25 cellular contexts compared by ENCODE assay signal in genomic region chr14:72717220-72717619, GRCh38.
A peak's percentile ranks its signal among the peaks of the same experiment; 100 is the strongest.
DNase-seq lines count a peak whose midpoint lies in the region; ATAC-seq and TF ChIP-seq lines count a peak whose summit lies in the region.
"Had no signal": no experiment of that assay in that cellular context is flagged by ENCODE, and none has a peak within 500 bp of the region (broad histone marks: within the 10 kb centered on the region; RNA-seq: fewer than 3 reads in every experiment).

No MANE protein-coding gene starts in this region.

- no peaks in the 10 kb centered on the region for H3K36me3 Mint-ChIP-seq in activated naive CD8-positive, alpha-beta T cell treated with anti-CD3 and anti-CD28 coated beads, Interleukin-2, amount 50 U/mL, for 24 hours (ENCODE audit: low read depth)
- H3K36me3 Mint-ChIP-seq in activated naive CD8-positive, alpha-beta T cell treated with anti-CD3 and anti-CD28 coated beads for 36 hours, result peaks cover 2% of the 10 kb centered on the region
- peaks cover 0 to 2% (median 0%) of the 10 kb centered on the region in 3 donors for H3K36me3 Mint-ChIP-seq in immature natural killer cell
- no peaks in the 10 kb centered on the region for H3K36me3 Mint-ChIP-seq in type B pancreatic cell
- H3K36me3 Mint-ChIP-seq: activated naive CD4-positive, alpha-beta T cell treated with anti-CD3 and anti-CD28 coated beads, Interleukin-2, amount 50 U/mL, for 72 hours had no signal

- DNase-seq in activated naive CD8-positive, alpha-beta T cell treated with anti-CD3 and anti-CD28 coated beads, Interleukin-2, amount 50 U/mL, for 24 hours, result no peak
- no peak for DNase-seq in activated naive CD8-positive, alpha-beta T cell treated with anti-CD3 and anti-CD28 coated beads for 36 hours
- DNase-seq in immature natural killer cell (peak in 2 of 3 donors; percentile 65 to 71), type B pancreatic cell (ENCODE audit: extremely low spot score, unreplicated experiment) (no peak), GM20000 (ENCODE audit: low spot score) (no peak)
- DNase-seq: ACHN; activated CD4-positive, CD25-positive, alpha-beta regulatory T cell; activated T-cell treated with anti-CD3 and anti-CD28 coated beads, Interleukin-2, amount 50 U/mL, for 1 hour; DND-41; GM23248; mammary epithelial cell; NCI-H1048; NCI-H1694 treated with DMSO at 0.1 percent for 48 hours; NCI-H2171; NCI-H524; NK-92 treated with Interleukin-12 subunit alpha and Interleukin-12 subunit beta, amount 100 ng/mL, for 24 hours; occipital lobe; SHP77 treated with DMSO at 0.1 percent for 48 hours; small intestine; stimulated activated CD4-positive, alpha-beta T cell treated with anti-CD3 and anti-CD28 coated beads, Interleukin-1b, Interleukin-23, amount 100 ng/mL, for 48 hours had no signal

- CTCF ChIA-PET in HEK293 (lab: Yijun Ruan, JAX), result interaction anchor here (0.5 kb wide), 1 partner anchor 133 kb away, joined by 3 read pairs; no protein-coding TSS in a partner anchor

- no peak for TF ChIP-seq CTCF in HEK293 (tag by site-specific recombination; IDR thresholded peaks at IDR 0.05)
- TF ChIP-seq CTCF in type B pancreatic cell (conservative IDR thresholded peaks at IDR 0.05), result no peak
- no peak for TF ChIP-seq CTCF in GM20000 (IDR thresholded peaks at IDR 0.05; ENCODE audit: extremely low read depth, missing control alignments)

- H3K4me3 Mint-ChIP-seq in activated naive CD8-positive, alpha-beta T cell treated with anti-CD3 and anti-CD28 coated beads, Interleukin-2, amount 50 U/mL, for 24 hours, result no peak overlapping the region
- H3K4me3 Mint-ChIP-seq in activated naive CD8-positive, alpha-beta T cell treated with anti-CD3 and anti-CD28 coated beads for 36 hours, result no peak overlapping the region
- H3K4me3 Mint-ChIP-seq in immature natural killer cell (peak overlapping the region; percentile 23 to 86 (median 61)), type B pancreatic cell (no peak overlapping the region)

- H3K27ac ChIP-seq in HEK293 (ENCODE audit: extremely low read depth, low read depth, low read length), result no peak overlapping the region
- H3K27ac ChIP-seq: C4-2B, GM23248, suprapubic skin had no signal

- H3K9me3 ChIP-seq in HEK293 (ENCODE audit: control insufficient read depth, insufficient read depth, low read depth, low read length), result no peaks in the 10 kb centered on the region
- H3K9me3 ChIP-seq: suprapubic skin had no signal

- peaks cover 43% of the 10 kb centered on the region for H3K4me1 Mint-ChIP-seq in activated naive CD8-positive, alpha-beta T cell treated with anti-CD3 and anti-CD28 coated beads, Interleukin-2, amount 50 U/mL, for 24 hours
- H3K4me1 Mint-ChIP-seq in activated naive CD8-positive, alpha-beta T cell treated with anti-CD3 and anti-CD28 coated beads for 36 hours, result peaks cover 30% of the 10 kb centered on the region
- peaks cover 70 to 94% of the 10 kb centered on the region in 2 donors for H3K4me1 Mint-ChIP-seq in immature natural killer cell
- H3K4me1 Mint-ChIP-seq in type B pancreatic cell (ENCODE audit: unreplicated experiment), result peaks cover 20% of the 10 kb centered on the region

- POLR2A ChIA-PET in HEK293 (lab: Yijun Ruan, JAX), result no interaction called here

- peaks cover 4% of the 10 kb centered on the region; the same call in 1 of the 2 replicates for H3K4me1 ChIP-seq in HEK293 (ENCODE audit: control insufficient read depth, insufficient read depth, low read length)

- H3K27me3 Mint-ChIP-seq in activated naive CD8-positive, alpha-beta T cell treated with anti-CD3 and anti-CD28 coated beads, Interleukin-2, amount 50 U/mL, for 24 hours, result no peaks in the 10 kb centered on the region
- no peaks in the 10 kb centered on the region for H3K27me3 Mint-ChIP-seq in activated naive CD8-positive, alpha-beta T cell treated with anti-CD3 and anti-CD28 coated beads for 36 hours
- H3K27me3 Mint-ChIP-seq in immature natural killer cell (ENCODE audit: low read depth in 3 of 3), result peaks cover 2 to 7% (median 5%) of the 10 kb centered on the region in 3 donors
- no peaks in the 10 kb centered on the region for H3K27me3 Mint-ChIP-seq in type B pancreatic cell

- H3K36me3 ChIP-seq in HEK293 (ENCODE audit: control insufficient read depth in 2 of 2, insufficient read depth in 1 of 2, low read length in 2 of 2), result no peaks in the 10 kb centered on the region
- H3K36me3 ChIP-seq: suprapubic skin had no signal

- no peaks in the 10 kb centered on the region for H3K9me3 Mint-ChIP-seq in activated naive CD8-positive, alpha-beta T cell treated with anti-CD3 and anti-CD28 coated beads, Interleukin-2, amount 50 U/mL, for 24 hours
- no peaks in the 10 kb centered on the region for H3K9me3 Mint-ChIP-seq in activated naive CD8-positive, alpha-beta T cell treated with anti-CD3 and anti-CD28 coated beads for 36 hours
- H3K9me3 Mint-ChIP-seq in immature natural killer cell, result no peaks in the 10 kb centered on the region
- no peaks in the 10 kb centered on the region for H3K9me3 Mint-ChIP-seq in type B pancreatic cell
- H3K9me3 Mint-ChIP-seq: activated naive CD4-positive, alpha-beta T cell treated with anti-CD3 and anti-CD28 coated beads, Interleukin-2, amount 50 U/mL, for 72 hours had no signal

- ATAC-seq in activated naive CD8-positive, alpha-beta T cell treated with anti-CD3 and anti-CD28 coated beads, Interleukin-2, amount 50 U/mL, for 24 hours, result peak; percentile 30
- ATAC-seq in HG03378 (IDR thresholded peaks at IDR 0.05; ENCODE audit: unreplicated experiment), result no peak

- no peak overlapping the region for H3K4me3 ChIP-seq in HEK293 (ENCODE audit: low read depth, low read length)
- H3K4me3 ChIP-seq: GM23248, suprapubic skin had no signal

- peak overlapping the region; percentile 64 for H3K27ac Mint-ChIP-seq in activated naive CD8-positive, alpha-beta T cell treated with anti-CD3 and anti-CD28 coated beads, Interleukin-2, amount 50 U/mL, for 24 hours
- no peak overlapping the region for H3K27ac Mint-ChIP-seq in activated naive CD8-positive, alpha-beta T cell treated with anti-CD3 and anti-CD28 coated beads for 36 hours
- H3K27ac Mint-ChIP-seq in immature natural killer cell, result peak overlapping the region; percentile 24 to 92 (median 87)
- peak overlapping the region; percentile 30 for H3K27ac Mint-ChIP-seq in type B pancreatic cell
- H3K27ac Mint-ChIP-seq: activated naive CD4-positive, alpha-beta T cell treated with anti-CD3 and anti-CD28 coated beads, Interleukin-2, amount 50 U/mL, for 72 hours had no signal

TF ChIP-seq in HEK293, 187 proteins besides CTCF, POLR2A, EP300 and RAD21:
- TF ChIP-seq ZIC2 (tag by site-specific recombination; IDR thresholded peaks at IDR 0.05) (peak; percentile 70), ZNF544 (tag by site-specific recombination; IDR thresholded peaks at IDR 0.05) (no peak)
TF ChIP-seq in HEK293: peak in this region for 1.

Comparison
In these comparisons a context has a peak if more than half of its experiments do, and no peak if none do; other contexts are left out.
1. DNase-seq: peak in immature natural killer cell (2 of 3); none in activated naive CD8-positive, alpha-beta T cell treated with anti-CD3 and anti-CD28 coated beads, Interleukin-2, amount 50 U/mL, for 24 hours (single experiment), activated naive CD8-positive, alpha-beta T cell treated with anti-CD3 and anti-CD28 coated beads for 36 hours (single experiment), type B pancreatic cell (single experiment) and GM20000 (single experiment).
2. H3K4me3 Mint-ChIP-seq: peak in immature natural killer cell (5 of 5); none in activated naive CD8-positive, alpha-beta T cell treated with anti-CD3 and anti-CD28 coated beads, Interleukin-2, amount 50 U/mL, for 24 hours (single experiment), activated naive CD8-positive, alpha-beta T cell treated with anti-CD3 and anti-CD28 coated beads for 36 hours (single experiment) and type B pancreatic cell (single experiment).